9 cellular contexts compared by ENCODE assay signal in the genomic region with DNA sequence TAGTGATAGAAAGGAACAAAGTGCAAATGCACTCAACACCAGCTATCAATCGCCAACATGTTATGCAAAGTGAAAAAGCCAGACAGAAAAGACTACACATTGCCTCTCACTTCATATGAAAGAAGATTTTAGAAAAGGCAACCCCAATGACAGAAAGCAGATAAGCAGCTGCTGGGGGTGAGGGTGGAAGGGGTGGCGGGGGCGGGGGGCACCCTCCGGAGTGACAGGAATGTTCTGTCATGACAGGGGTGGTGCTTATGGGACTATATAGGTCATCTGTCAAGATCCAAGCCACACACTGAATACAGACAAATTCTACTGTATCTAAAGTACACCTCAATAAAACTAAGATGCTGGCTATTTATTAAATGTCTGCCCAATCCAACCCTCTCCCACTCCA. TPM values are rescaled to one million over a fixed set of nuclear protein-coding genes. Genes with fewer than 3 reads are reported as not detected.
DNase-seq lines count a peak whose midpoint lies in the region; TF ChIP-seq lines count a peak whose summit lies in the region.
"Had no signal": no experiment of that assay in that cellular context is flagged by ENCODE, and none has a peak within 500 bp of the region (broad histone marks: within the 10 kb centered on the region; RNA-seq: fewer than 3 reads in every experiment).

No MANE protein-coding gene starts in this region.

- H3K27ac ChIP-seq in RWPE1 (peak overlapping the region; percentile 95), epithelial cell of prostate (peak overlapping the region; percentile 64)

- H3K36me3 Mint-ChIP-seq in progenitor cell of endocrine pancreas (ENCODE audit: insufficient read depth): peaks cover 27% of the 10 kb centered on the region

- peaks cover 18% of the 10 kb centered on the region for H3K4me1 Mint-ChIP-seq in progenitor cell of endocrine pancreas (ENCODE audit: low read depth)

- H3K9me3 Mint-ChIP-seq in progenitor cell of endocrine pancreas (ENCODE audit: low read depth): no peaks in the 10 kb centered on the region

- H3K36me3 ChIP-seq in BJ (ENCODE audit: control insufficient read depth, insufficient read depth, low read length): peaks cover 27% of the 10 kb centered on the region

- no peak for DNase-seq in BJ (ENCODE audit: low read depth)
- DNase-seq in RWPE1 (ENCODE audit: low spot score): no peak
- no peak for DNase-seq in epithelial cell of prostate (ENCODE audit: low read depth, low spot score)
- DNase-seq in progenitor cell of endocrine pancreas (ENCODE audit: low spot score, unreplicated experiment): no peak
- no peak for DNase-seq in DMS 273 treated with DMSO at 0.1 percent for 48 hours (lab: John Stamatoyannopoulos, UW)
- DNase-seq in kidney glomerular epithelial cell (lab: John Stamatoyannopoulos, UW): no peak
- DNase-seq in anterior cingulate cortex (lab: John Stamatoyannopoulos, UW): no peak
- DNase-seq in NCI-H2107 (lab: John Stamatoyannopoulos, UW): no peak
- DNase-seq: NCI-H187 had no signal

- POLR2A ChIA-PET in BJ (lab: Charles Lee): interaction anchor here (2.6 kb wide), 1 partner anchor 11 kb away, joined by 23 read pairs; a partner anchor contains a TSS
- POLR2A ChIA-PET in RWPE1 (lab: Yijun Ruan, JAX; ENCODE audit: low non-redundant PET): no interaction called here

- H3K27me3 ChIP-seq in BJ (ENCODE audit: control insufficient read depth, insufficient read depth, low read length): no peaks in the 10 kb centered on the region

- H3K4me3 Mint-ChIP-seq in progenitor cell of endocrine pancreas (ENCODE audit: low read depth): no peak overlapping the region

- TF ChIP-seq CTCF in BJ (IDR thresholded peaks at IDR 0.05; ENCODE audit: insufficient read depth, low read depth, low read length): no peak
- TF ChIP-seq CTCF in RWPE1 (conservative IDR thresholded peaks at IDR 0.05; ENCODE audit: low read depth): no peak
- TF ChIP-seq CTCF in progenitor cell of endocrine pancreas (IDR thresholded peaks at IDR 0.05; ENCODE audit: unreplicated experiment): no peak

- peak overlapping the region; percentile 16; the same call in 1 of the 2 replicates for H3K4me3 ChIP-seq in BJ (ENCODE audit: low read depth, low read length)

- CTCF ChIA-PET in BJ (lab: Yijun Ruan, JAX) (interaction anchor here (0.9 kb wide), 1 partner anchor 53 kb away, joined by 3 read pairs; no protein-coding TSS in a partner anchor), RWPE1 (lab: Yijun Ruan, JAX) (no interaction called here)

- peak overlapping the region; percentile 31 for H3K27ac Mint-ChIP-seq in progenitor cell of endocrine pancreas

- no peaks in the 10 kb centered on the region for H3K27me3 Mint-ChIP-seq in progenitor cell of endocrine pancreas

RNA-seq across cellular contexts. Expression of a gene that starts 10.7 kb away (rescaled TPM):
- 666 and 952 TPM in 2 replicates for polyA plus RNA-seq in BJ (2011; rRNA removed)
- polyA minus RNA-seq in BJ (2011; rRNA and poly(A)+ RNA removed): 536 and 732 TPM in 2 replicates
- 191 and 200 TPM in 2 replicates for total RNA-seq in progenitor cell of endocrine pancreas
